ENCODE assay signal across 16 cellular contexts in genomic region chr3:12345141-12345561, GRCh38. TPM values are rescaled to one million over a fixed set of nuclear protein-coding genes. Genes with fewer than 3 reads are reported as not detected.
DNase-seq lines count a peak whose midpoint lies in the region; ATAC-seq, FAIRE-seq and TF ChIP-seq lines count a peak whose summit lies in the region.
"Had no signal": no experiment of that assay in that cellular context is flagged by ENCODE, and none has a peak within 500 bp of the region (broad histone marks: within the 10 kb centered on the region; RNA-seq: fewer than 3 reads in every experiment).

No MANE protein-coding gene starts in this region.

- peak; percentile 16 to 39 for DNase-seq in A549 (ENCODE audit: low read depth in 1 of 2, low spot score in 1 of 2)
- peak; percentile 30 for DNase-seq in GM03348 (ENCODE audit: low spot score)
- peak; percentile 82 for DNase-seq in SW480 (ENCODE audit: low spot score)
- DNase-seq in fibroblast of the aortic adventitia (ENCODE audit: low read depth), result peak; percentile 70
- no peak for DNase-seq in GM19240 (ENCODE audit: insufficient read length, low spot score)
- no peak for DNase-seq in amniotic stem cell (lab: John Stamatoyannopoulos, UW)
- DNase-seq: C1 segment of cervical spinal cord, immature natural killer cell, KG1, upper lobe of right lung had no signal

- POLR2A ChIA-PET in A549 (lab: Yijun Ruan, JAX), result no interaction called here

- 35% methylated on average over 5 of the region's 5 CpGs for WGBS in A549 (ENCODE audit: missing lambda C conversion rate)

- H3K9me3 ChIP-seq in A549, result no peaks in the 10 kb centered on the region
- H3K9me3 ChIP-seq: upper lobe of right lung had no signal

- 0 out of 6 replicates have a peak, but pooled peaks of 1 of the 2 experiments have one; percentile 33 for ATAC-seq in A549
- no peak for ATAC-seq in HG02763 (IDR thresholded peaks at IDR 0.05; ENCODE audit: unreplicated experiment)
- no peak for ATAC-seq in HG02973 (IDR thresholded peaks at IDR 0.05; ENCODE audit: unreplicated experiment)
- ATAC-seq: natural killer cell treated with Interleukin-12 subunit alpha and Interleukin-12 subunit beta and Interleukin-15 and Interleukin-18, amount 100 ng/mL, for 72 hours; upper lobe of right lung had no signal

- TF ChIP-seq CTCF in A549 (IDR thresholded peaks at IDR 0.05), result no peak
- TF ChIP-seq CTCF in fibroblast of the aortic adventitia (IDR thresholded peaks at IDR 0.05; ENCODE audit: insufficient read depth, low read length), result no peak

- peak; percentile 20 to 55; a peak in 2 of 5 replicates for TF ChIP-seq EP300 in A549 (IDR thresholded peaks at IDR 0.05)

- TF ChIP-seq RAD21 in A549 (conservative IDR thresholded peaks at IDR 0.05 in 1 of 2, IDR thresholded peaks at IDR 0.05 in 1 of 2), result no peak

- no peak for TF ChIP-seq POLR2A in A549 (IDR thresholded peaks at IDR 0.05; ENCODE audit: low read length)

- peak overlapping the region; percentile 11 to 71; a peak in 4 of 6 replicates for H3K27ac ChIP-seq in A549
- H3K27ac ChIP-seq: cardiac muscle cell, skin epidermis, upper lobe of right lung had no signal

- peak overlapping the region; percentile 38 for H3K4me2 ChIP-seq in A549

- CTCF ChIA-PET in A549 (lab: Yijun Ruan, JAX), result interaction anchor here (1.2 to 1.7 kb wide), 3 partner anchors 19 to 188 kb away, joined by 3 to 5 read pairs (median 3); no protein-coding TSS in a partner anchor

- FAIRE-seq in A549 (lab: Jason Lieb, UNC), result no peak
- FAIRE-seq: H1 had no signal

- H3K4me3 ChIP-seq in A549 (no peak overlapping the region), fibroblast of the aortic adventitia (ENCODE audit: low read depth, low read length) (no peak overlapping the region)
- H3K4me3 ChIP-seq: cardiac muscle cell, skin epidermis, upper lobe of right lung had no signal

- H3K4me1 ChIP-seq in A549, result peaks cover 51% of the 10 kb centered on the region
- H3K4me1 ChIP-seq: upper lobe of right lung had no signal

TF ChIP-seq in A549, 52 proteins besides CTCF, POLR2A, EP300 and RAD21:
- peak; percentile 46 for TF ChIP-seq FOSL2 (IDR thresholded peaks at IDR 0.05)
- TF ChIP-seq FOSL2 (CRISPR knock-in tag; IDR thresholded peaks at IDR 0.05), result peak; percentile 83
- TF ChIP-seq SREBF2 (IDR thresholded peaks at IDR 0.05), result no peak
- 0 out of 2 replicates have a peak, but pooled peaks have one; percentile 2 for TF ChIP-seq NFE2L2 (conservative IDR thresholded peaks at IDR 0.05; ENCODE audit: low read length)
- peak; percentile 63 for TF ChIP-seq MAFK (IDR thresholded peaks at IDR 0.05; ENCODE audit: partially characterized antibody)
- no peak for TF ChIP-seq REST (IDR thresholded peaks at IDR 0.05)
- TF ChIP-seq NPAS2 (CRISPR knock-in tag; IDR thresholded peaks at IDR 0.05; ENCODE audit: borderline replicate concordance), result no peak
- TF ChIP-seq RFX5 (IDR thresholded peaks at IDR 0.05), result no peak
- TF ChIP-seq JUN (IDR thresholded peaks at IDR 0.05), result peak in 1 of 2 experiments; percentile 42; a peak in 1 of 5 replicates
- no peak for TF ChIP-seq TFCP2L1 (CRISPR knock-in tag; IDR thresholded peaks at IDR 0.05)
- peak in 1 of 2 experiments; percentile 35; a peak in 2 of 4 replicates for TF ChIP-seq CEBPB (IDR thresholded peaks at IDR 0.05)
- TF ChIP-seq JUNB (IDR thresholded peaks at IDR 0.05), result peak; percentile 75

RNA-seq across cellular contexts. Expression of gene PPARG, which starts 56.3 kb away (rescaled TPM):
- 43.1 and 51.0 TPM in 2 replicates for polyA plus RNA-seq in A549 (2011; rRNA removed)
- polyA plus RNA-seq in A549 (2012; cell fraction: cytosol; rRNA removed), result 15.6 and 18.4 TPM in 2 replicates
- polyA plus RNA-seq in A549 (2012; cell fraction: nucleus; rRNA removed), result 8.5 and 10.5 TPM in 2 replicates
- 34.6 to 38.9 TPM (median 35.2 TPM) in 3 replicates for polyA plus RNA-seq in A549 (2017; fragmentation: RNase III; extraction: RNeasy Plus Mini Kit Qiagen cat#74134 plus additional on column Dnase treatment)
- 51.3 and 55.0 TPM in 2 replicates for polyA minus RNA-seq in A549 (2011; rRNA and poly(A)+ RNA removed)
- total RNA-seq in fibroblast of the aortic adventitia (ENCODE audit: low replicate concordance), result 11.1 and 39.4 TPM in 2 replicates
- total RNA-seq: H1 had no signal
- polyA plus RNA-seq: immature natural killer cell had no signal

Comparison
In these comparisons a context has a peak if more than half of its experiments do, and no peak if none do; other contexts are left out.
1. DNase-seq: peak in A549 (2 of 2), GM03348 (single experiment), SW480 (single experiment) and fibroblast of the aortic adventitia (single experiment); none in GM19240 (single experiment) and amniotic stem cell (single experiment).